1 cellular context compared by ENCODE assay signal in the genomic region with DNA sequence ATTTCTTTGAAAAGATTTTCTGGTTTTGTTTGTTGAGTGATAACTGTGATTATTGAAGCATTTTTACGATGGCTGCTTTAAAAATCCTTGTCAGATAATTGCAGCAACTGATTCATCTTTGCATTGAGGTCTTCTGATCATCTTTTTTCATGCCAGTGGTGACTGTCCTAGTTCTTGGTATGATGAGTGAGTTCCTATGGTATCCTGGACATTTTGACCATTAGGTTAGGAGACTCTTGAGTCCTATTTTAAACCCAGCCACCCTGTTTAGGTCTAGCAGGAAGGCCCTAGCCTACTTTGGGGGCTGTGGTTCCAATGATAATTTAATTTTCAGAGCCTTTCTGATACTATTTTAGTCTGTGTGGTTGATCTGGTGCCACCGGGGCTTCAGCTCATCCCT.
TF ChIP-seq lines count a peak whose summit lies in the region.

No MANE protein-coding gene starts in this region.

TF ChIP-seq in IMR-90, 13 proteins besides CTCF, POLR2A, EP300 and RAD21:
- no peak for TF ChIP-seq RFX5 (IDR thresholded peaks at IDR 0.05; ENCODE audit: low read depth, low read length)
- no peak for TF ChIP-seq FOS (IDR thresholded peaks at IDR 0.05; ENCODE audit: low read depth, low read length)
- TF ChIP-seq SMC3 (IDR thresholded peaks at IDR 0.05; ENCODE audit: low read depth, low read length): no peak
- TF ChIP-seq CEBPB (IDR thresholded peaks at IDR 0.05; ENCODE audit: low read depth, low read length): no peak
- TF ChIP-seq MAFK (IDR thresholded peaks at IDR 0.05; ENCODE audit: low read depth, low read length): no peak
- TF ChIP-seq CHD1 (IDR thresholded peaks at IDR 0.05; ENCODE audit: low read depth, low read length): no peak
- TF ChIP-seq MAZ (IDR thresholded peaks at IDR 0.05; ENCODE audit: borderline replicate concordance, low read depth, low read length): no peak
- no peak for TF ChIP-seq MXI1 (IDR thresholded peaks at IDR 0.05; ENCODE audit: borderline replicate concordance, low read depth, low read length)
- TF ChIP-seq NFE2L2 (IDR thresholded peaks at IDR 0.05; ENCODE audit: low read depth, low read length): no peak
- no peak for TF ChIP-seq BHLHE40 (IDR thresholded peaks at IDR 0.05; ENCODE audit: low read depth, low read length)
- TF ChIP-seq USF2 (IDR thresholded peaks at IDR 0.05; ENCODE audit: low read depth, low read length): no peak
- no peak for TF ChIP-seq RCOR1 (IDR thresholded peaks at IDR 0.05; ENCODE audit: insufficient replicate concordance, low read length)
- no peak for TF ChIP-seq ELK1 (IDR thresholded peaks at IDR 0.05; ENCODE audit: borderline replicate concordance, low read depth, low read length)
TF ChIP-seq in IMR-90: peak in this region for 0.
